In genomic region chr12:28626504-28626903, GRCh38 we compare ENCODE assay signal across 11 cellular contexts.
"Had no signal": no experiment of that assay in that cellular context is flagged by ENCODE, and none has a peak within 500 bp of the region (broad histone marks: within the 10 kb centered on the region; RNA-seq: fewer than 3 reads in every experiment).

No MANE protein-coding gene starts in this region.

- H3K4me3 Mint-ChIP-seq: GM23338, H9, HFFc6 had no signal

- H2AFZ ChIP-seq: GM23248, GM23338 had no signal

- H3K9me3 ChIP-seq: HAP-1 had no signal

- H3K9me3 Mint-ChIP-seq: GM23338, H9, HFFc6 had no signal

- DNase-seq: GM23248, GOT3, H7, H9, HCEC 1CT, HFFc6 had no signal

- H3K4me1 Mint-ChIP-seq: GM23338 had no signal

- ATAC-seq: GM23338, HCT116 had no signal

- H3K27ac ChIP-seq: GM23248 had no signal

- H3K9ac ChIP-seq: GM23248 had no signal

- H3K4me2 ChIP-seq: GM23338 had no signal

- H3K27ac Mint-ChIP-seq: GM23338, H9, HFFc6 had no signal

- H3K4me3 ChIP-seq: GM23248, GM23338, HAP-1 had no signal

- H3K36me3 ChIP-seq: HAP-1 had no signal

- FAIRE-seq: H1, H54 had no signal

- H3K4me1 ChIP-seq: HAP-1 had no signal
